8 cellular contexts compared by ENCODE assay signal in genomic region chr1:224329484-224329841, GRCh38. TPM values are rescaled to one million over a fixed set of nuclear protein-coding genes. Genes with fewer than 3 reads are reported as not detected.
A peak's percentile ranks its signal among the peaks of the same experiment; 100 is the strongest.
DNase-seq lines count a peak whose midpoint lies in the region; ATAC-seq and TF ChIP-seq lines count a peak whose summit lies in the region.

No MANE protein-coding gene starts in this region.

- H3K9me3 Mint-ChIP-seq in CD8-positive, alpha-beta T cell, result no peaks in the 10 kb centered on the region
- no peaks in the 10 kb centered on the region for H3K9me3 Mint-ChIP-seq in endothelial cell (ENCODE audit: unreplicated experiment)
- no peaks in the 10 kb centered on the region for H3K9me3 Mint-ChIP-seq in osteocyte (ENCODE audit: unreplicated experiment)

- POLR2A ChIA-PET in CD8-positive, alpha-beta T cell (lab: Charles Lee), result interaction anchor here (0.6 to 1.4 kb wide), 6 partner anchors 11 to 1850 kb away, joined by 3 to 10 read pairs (median 4); partner anchors contain the start of genes DEGS1 and FBXO28

- H3K27me3 ChIP-seq in CD8-positive, alpha-beta T cell (ENCODE audit: insufficient read depth, low read length), result no peaks in the 10 kb centered on the region

- CTCF ChIA-PET in CD8-positive, alpha-beta T cell (lab: Charles Lee), result interaction anchor here (1.2 to 2.4 kb wide), 3 partner anchors 29 to 213 kb away, joined by 4 to 6 read pairs (median 4); no protein-coding TSS in a partner anchor

- peak overlapping the region; percentile 77 for H3K27ac ChIP-seq in CD8-positive, alpha-beta T cell (ENCODE audit: low read depth, low read length)

- peak overlapping the region; percentile 94 for H3K4me3 Mint-ChIP-seq in CD8-positive, alpha-beta T cell
- H3K4me3 Mint-ChIP-seq in endothelial cell (ENCODE audit: unreplicated experiment) (peak overlapping the region; percentile 99), osteocyte (ENCODE audit: unreplicated experiment) (peak overlapping the region; percentile 94)

- peaks cover 20% of the 10 kb centered on the region for H3K36me3 Mint-ChIP-seq in CD8-positive, alpha-beta T cell
- H3K36me3 Mint-ChIP-seq in endothelial cell (ENCODE audit: low read depth, unreplicated experiment) (no peaks in the 10 kb centered on the region), osteocyte (ENCODE audit: unreplicated experiment) (peaks cover 4% of the 10 kb centered on the region)

- no peak for TF ChIP-seq CTCF in CD8-positive, alpha-beta T cell (IDR thresholded peaks at IDR 0.05)
- TF ChIP-seq CTCF in NB4 (IDR thresholded peaks at IDR 0.05; ENCODE audit: low read depth, low read length) (no peak), endothelial cell (IDR thresholded peaks at IDR 0.05; ENCODE audit: unreplicated experiment) (no peak), osteocyte (IDR thresholded peaks at IDR 0.05) (no peak)

- peak overlapping the region; percentile 99 for H3K4me3 ChIP-seq in CD8-positive, alpha-beta T cell (ENCODE audit: low read depth, low read length)
- H3K4me3 ChIP-seq in NB4 (ENCODE audit: low read depth, low read length), result peak overlapping the region; percentile 96

- no peaks in the 10 kb centered on the region for H3K9me3 ChIP-seq in CD8-positive, alpha-beta T cell (ENCODE audit: low read length)

- H3K4me1 ChIP-seq in CD8-positive, alpha-beta T cell (ENCODE audit: insufficient read depth, low read length), result peaks cover 22% of the 10 kb centered on the region

- peaks cover 4% of the 10 kb centered on the region for H3K36me3 ChIP-seq in CD8-positive, alpha-beta T cell (ENCODE audit: insufficient read depth, low read length)

- peaks cover 53% of the 10 kb centered on the region for H3K4me1 Mint-ChIP-seq in CD8-positive, alpha-beta T cell (ENCODE audit: low read depth)
- peaks cover 20% of the 10 kb centered on the region for H3K4me1 Mint-ChIP-seq in endothelial cell (ENCODE audit: unreplicated experiment)
- H3K4me1 Mint-ChIP-seq in osteocyte (ENCODE audit: unreplicated experiment), result peaks cover 22% of the 10 kb centered on the region

- no peaks in the 10 kb centered on the region for H3K27me3 Mint-ChIP-seq in CD8-positive, alpha-beta T cell (ENCODE audit: low read depth)
- H3K27me3 Mint-ChIP-seq in endothelial cell (ENCODE audit: unreplicated experiment) (peaks cover 3% of the 10 kb centered on the region), osteocyte (ENCODE audit: unreplicated experiment) (peaks cover 4% of the 10 kb centered on the region)

- no peak for ATAC-seq in CD8-positive, alpha-beta T cell
- no peak for ATAC-seq in GM19035 (IDR thresholded peaks at IDR 0.05; ENCODE audit: unreplicated experiment)
- no peak for ATAC-seq in HG02798 (IDR thresholded peaks at IDR 0.05; ENCODE audit: poor library complexity, unreplicated experiment)
- ATAC-seq in HG03025 (IDR thresholded peaks at IDR 0.05; ENCODE audit: low FRiP score, unreplicated experiment), result no peak

- H3K27ac Mint-ChIP-seq in CD8-positive, alpha-beta T cell, result peak overlapping the region; percentile 100
- H3K27ac Mint-ChIP-seq in endothelial cell (ENCODE audit: unreplicated experiment), result peak overlapping the region; percentile 100
- peak overlapping the region; percentile 99 for H3K27ac Mint-ChIP-seq in osteocyte (ENCODE audit: unreplicated experiment)

- TF ChIP-seq POLR2A in NB4 (IDR thresholded peaks at IDR 0.05; ENCODE audit: extremely low read depth, insufficient read length), result no peak

- intact Hi-C loops in CD8-positive, alpha-beta T cell (cut with DNase I, micrococcal nuclease), result no loop called here

- DNase-seq in CD8-positive, alpha-beta T cell, result no peak
- DNase-seq in NB4 (ENCODE audit: low read depth) (no peak), endothelial cell (ENCODE audit: low spot score) (no peak), osteocyte (ENCODE audit: extremely low spot score, unreplicated experiment) (no peak), glomerular visceral epithelial cell (ENCODE audit: extremely low spot score) (no peak)

RNA-seq across cellular contexts. Expression of gene NVL, which starts 0.5 kb away (rescaled TPM):
- 10 to 100 TPM; 11.1 to 16.6 TPM for total RNA-seq in CD8-positive, alpha-beta T cell
- total RNA-seq in endothelial cell (ENCODE audit: unreplicated experiment) (44.5 TPM), osteocyte (22.5 and 28.2 TPM in 2 replicates)

RNA-seq across cellular contexts. Expression of gene CNIH4, which starts 27.2 kb away (rescaled TPM):
- 10 to 100 TPM; 26.5 to 28.6 TPM for total RNA-seq in CD8-positive, alpha-beta T cell
- total RNA-seq in endothelial cell (ENCODE audit: unreplicated experiment), result 59.9 TPM
- 53.6 and 54.8 TPM in 2 replicates for total RNA-seq in osteocyte
